Comparison of ENCODE assay signal across 15 cellular contexts in the genomic region with DNA sequence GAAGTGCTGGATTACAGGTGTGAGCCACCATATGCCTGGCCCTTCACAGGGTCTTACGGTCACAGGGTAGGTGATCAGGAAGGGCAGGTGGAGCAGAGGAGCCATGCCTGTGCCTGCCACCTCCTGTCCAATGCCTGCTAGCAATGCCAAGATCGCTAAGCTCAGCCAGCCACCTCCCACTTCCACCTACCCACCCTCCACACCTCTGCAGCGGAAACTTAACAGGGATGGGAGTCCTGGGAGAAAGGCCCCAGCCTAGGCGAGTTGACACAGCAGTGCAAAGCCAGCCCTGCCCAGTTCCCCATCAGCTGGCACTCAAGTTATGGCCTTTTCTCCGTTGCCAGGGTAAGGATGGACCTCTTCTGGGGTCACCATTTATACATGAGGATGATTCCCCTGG. TPM values are rescaled to one million over a fixed set of nuclear protein-coding genes. Genes with fewer than 3 reads are reported as not detected.
DNase-seq lines count a peak whose midpoint lies in the region; ATAC-seq and TF ChIP-seq lines count a peak whose summit lies in the region.
"Had no signal": no experiment of that assay in that cellular context is flagged by ENCODE, and none has a peak within 500 bp of the region (broad histone marks: within the 10 kb centered on the region; RNA-seq: fewer than 3 reads in every experiment).

No MANE protein-coding gene starts in this region.

- POLR2A ChIA-PET in RWPE1 (lab: Yijun Ruan, JAX; ENCODE audit: low non-redundant PET) = no interaction called here

- intact Hi-C loops in dendritic cell treated with granulocyte-macrophage colony-stimulating factor and Interleukin-4, amounts not matched to agents 40 ng/mL and 50 ng/mL, for 4 days (cut with micrococcal nuclease) = loop anchor here (2.0 kb wide), 1 partner anchor 15 kb away; no protein-coding TSS in a partner anchor

- no peaks in the 10 kb centered on the region for H3K27me3 ChIP-seq in H7 (ENCODE audit: control insufficient read depth, insufficient read depth, low read length)
- H3K27me3 ChIP-seq: BE2C had no signal

- H3K4me3 ChIP-seq in H7 (ENCODE audit: insufficient read depth, low read depth, low read length) = no peak overlapping the region

- ATAC-seq in stimulated activated memory B cell treated with anti-CD40 and anti-IgM and Interleukin-4, amounts not matched to agents 10 μg/mL and 1 μg/mL and 100 μg/mL, for 72 hours = no peak
- ATAC-seq in GM18520 (IDR thresholded peaks at IDR 0.05; ENCODE audit: unreplicated experiment) (no peak), HG02870 (IDR thresholded peaks at IDR 0.05; ENCODE audit: unreplicated experiment) (no peak)

- H3K27me3 Mint-ChIP-seq in dendritic cell treated with granulocyte-macrophage colony-stimulating factor and Interleukin-4, amounts not matched to agents 40 ng/mL and 50 ng/mL, for 4 days = no peaks in the 10 kb centered on the region
- H3K27me3 Mint-ChIP-seq in stimulated activated memory B cell treated with anti-CD40 and anti-IgM and Interleukin-4, amounts not matched to agents 10 μg/mL and 1 μg/mL and 100 μg/mL, for 72 hours = no peaks in the 10 kb centered on the region
- H3K27me3 Mint-ChIP-seq: CD4-positive, alpha-beta memory T cell; IgD-negative memory B cell had no signal

- H3K9me3 Mint-ChIP-seq in dendritic cell treated with granulocyte-macrophage colony-stimulating factor and Interleukin-4, amounts not matched to agents 40 ng/mL and 50 ng/mL, for 4 days = no peaks in the 10 kb centered on the region
- no peaks in the 10 kb centered on the region for H3K9me3 Mint-ChIP-seq in stimulated activated memory B cell treated with anti-CD40 and anti-IgM and Interleukin-4, amounts not matched to agents 10 μg/mL and 1 μg/mL and 100 μg/mL, for 72 hours
- H3K9me3 Mint-ChIP-seq: CD4-positive, alpha-beta memory T cell had no signal

- H3K27ac ChIP-seq in RWPE1 = peak overlapping the region; percentile 16; the same call in 1 of the 2 replicates
- H3K27ac ChIP-seq: C4-2B, KMS-11 had no signal

- peaks cover 93% of the 10 kb centered on the region for H3K4me1 Mint-ChIP-seq in dendritic cell treated with granulocyte-macrophage colony-stimulating factor and Interleukin-4, amounts not matched to agents 40 ng/mL and 50 ng/mL, for 4 days (ENCODE audit: low read depth)
- H3K4me1 Mint-ChIP-seq in stimulated activated memory B cell treated with anti-CD40 and anti-IgM and Interleukin-4, amounts not matched to agents 10 μg/mL and 1 μg/mL and 100 μg/mL, for 72 hours = peaks cover 38% of the 10 kb centered on the region

- no peak for TF ChIP-seq CTCF in RWPE1 (conservative IDR thresholded peaks at IDR 0.05; ENCODE audit: low read depth)

- H3K4me3 Mint-ChIP-seq in dendritic cell treated with granulocyte-macrophage colony-stimulating factor and Interleukin-4, amounts not matched to agents 40 ng/mL and 50 ng/mL, for 4 days = peak overlapping the region; percentile 32
- H3K4me3 Mint-ChIP-seq in stimulated activated memory B cell treated with anti-CD40 and anti-IgM and Interleukin-4, amounts not matched to agents 10 μg/mL and 1 μg/mL and 100 μg/mL, for 72 hours = no peak overlapping the region
- H3K4me3 Mint-ChIP-seq: CD4-positive, alpha-beta memory T cell; IgD-negative memory B cell had no signal

- CTCF ChIA-PET in RWPE1 (lab: Yijun Ruan, JAX) = interaction anchor here (1.2 kb wide), 1 partner anchor 13 kb away, joined by 3 read pairs; no protein-coding TSS in a partner anchor

- H3K27ac Mint-ChIP-seq in dendritic cell treated with granulocyte-macrophage colony-stimulating factor and Interleukin-4, amounts not matched to agents 40 ng/mL and 50 ng/mL, for 4 days = peak overlapping the region; percentile 85
- H3K27ac Mint-ChIP-seq in stimulated activated memory B cell treated with anti-CD40 and anti-IgM and Interleukin-4, amounts not matched to agents 10 μg/mL and 1 μg/mL and 100 μg/mL, for 72 hours = peak overlapping the region; percentile 27
- H3K27ac Mint-ChIP-seq: CD4-positive, alpha-beta memory T cell had no signal

- DNase-seq in H7 = peak; percentile 31
- DNase-seq in RWPE1 (ENCODE audit: low spot score) = no peak
- DNase-seq in DMS79 (lab: John Stamatoyannopoulos, UW) = no peak
- DNase-seq: BE2C; CD4-positive, alpha-beta memory T cell; COR-L47; GF-D8 had no signal

- peaks cover 14% of the 10 kb centered on the region for H3K36me3 ChIP-seq in H7 (replicated peaks; ENCODE audit: control insufficient read depth, insufficient read depth, low read length)

- H3K36me3 Mint-ChIP-seq in dendritic cell treated with granulocyte-macrophage colony-stimulating factor and Interleukin-4, amounts not matched to agents 40 ng/mL and 50 ng/mL, for 4 days (ENCODE audit: low read depth) = peaks cover 84% of the 10 kb centered on the region
- H3K36me3 Mint-ChIP-seq in stimulated activated memory B cell treated with anti-CD40 and anti-IgM and Interleukin-4, amounts not matched to agents 10 μg/mL and 1 μg/mL and 100 μg/mL, for 72 hours = peaks cover 49% of the 10 kb centered on the region

RNA-seq across cellular contexts. Expression of a gene that starts 15.9 kb away (rescaled TPM):
- 21.6 and 21.7 TPM in 2 replicates for total RNA-seq in H7 (2014; rRNA removed; shearing (Covaris generic))

RNA-seq across cellular contexts. Expression of a gene that starts 16.1 kb away (rescaled TPM):
- 27.1 and 28.0 TPM in 2 replicates for total RNA-seq in H7 (2014; rRNA removed; shearing (Covaris generic))

RNA-seq across cellular contexts. Expression of a gene that starts 47.3 kb away (rescaled TPM):
- total RNA-seq in H7 (2014; rRNA removed; shearing (Covaris generic)) = 6.6 and 8.8 TPM in 2 replicates

RNA-seq across cellular contexts. Expression of a gene that starts 59.5 kb away (rescaled TPM):
- 0.73 and 1.7 TPM in 2 replicates for total RNA-seq in H7 (2014; rRNA removed; shearing (Covaris generic))
- total RNA-seq: CD4-positive, alpha-beta memory T cell; HT1080 had no signal
